Comparison of ENCODE assay signal across 9 cellular contexts in the genomic region with DNA sequence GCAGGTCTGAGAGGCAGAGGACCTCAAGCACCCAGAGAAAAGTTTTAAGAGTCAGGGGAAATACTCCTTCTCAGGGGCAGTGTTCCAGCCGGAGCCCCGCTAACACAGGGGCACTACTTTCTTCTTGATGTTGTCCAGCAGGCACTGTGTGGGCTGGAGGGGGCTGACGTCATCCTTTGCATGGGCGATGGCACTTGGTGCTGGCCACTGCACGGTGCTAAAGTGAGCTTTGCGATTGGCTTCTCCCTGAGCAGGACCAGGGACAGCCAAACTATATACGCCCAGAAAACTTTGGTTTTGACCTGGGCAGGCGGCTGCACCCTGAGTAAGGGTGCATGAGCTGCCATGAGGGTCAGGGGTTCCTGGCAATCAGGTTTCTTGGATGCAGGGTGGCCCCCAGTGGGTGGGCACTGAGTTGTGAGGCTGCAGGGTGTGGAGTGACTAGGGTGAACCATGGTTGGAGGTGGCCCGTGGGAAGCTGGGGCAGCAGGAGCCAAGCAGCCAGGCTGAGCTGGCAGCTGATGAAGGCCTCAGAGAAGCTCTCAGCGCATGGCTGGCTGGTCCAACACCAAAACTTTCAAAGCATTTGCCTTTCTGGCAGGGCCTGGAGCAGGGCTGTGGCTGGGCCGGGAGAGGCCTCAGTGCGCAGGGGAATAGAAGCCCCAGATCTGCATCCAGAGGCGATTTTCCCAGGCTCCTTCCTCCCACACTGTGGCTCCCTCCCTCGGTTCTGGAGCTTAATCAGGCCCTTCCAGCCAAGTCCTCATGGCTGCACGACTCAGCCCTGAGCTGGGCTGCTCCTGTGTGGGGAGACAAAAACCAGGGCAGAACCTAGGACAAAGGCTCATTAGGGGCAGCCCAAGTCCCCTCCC. TPM values are rescaled to one million over a fixed set of nuclear protein-coding genes. Genes with fewer than 3 reads are reported as not detected.
DNase-seq lines count a peak whose midpoint lies in the region; ATAC-seq and TF ChIP-seq lines count a peak whose summit lies in the region.
"Had no signal": no experiment of that assay in that cellular context is flagged by ENCODE, and none has a peak within 500 bp of the region (broad histone marks: within the 10 kb centered on the region; RNA-seq: fewer than 3 reads in every experiment).

No MANE protein-coding gene starts in this region.

- ATAC-seq in CD4-positive, CD25-positive, alpha-beta regulatory T cell (ENCODE audit: low read depth in 2 of 2) = no peak
- ATAC-seq in GM21423 (IDR thresholded peaks at IDR 0.05; ENCODE audit: unreplicated experiment) (no peak), GM21723 (IDR thresholded peaks at IDR 0.05; ENCODE audit: unreplicated experiment) (no peak), foreskin keratinocyte (no peak)

- TF ChIP-seq CTCF in fibroblast of villous mesenchyme (IDR thresholded peaks at IDR 0.05; ENCODE audit: insufficient read depth, low read depth, low read length) = no peak
- TF ChIP-seq CTCF in foreskin keratinocyte (conservative IDR thresholded peaks at IDR 0.05) = no peak

- H3K4me1 ChIP-seq in CD4-positive, CD25-positive, alpha-beta regulatory T cell (ENCODE audit: control insufficient read depth, insufficient read depth, low read length, poor library complexity, severe bottlenecking) = peaks cover 13% of the 10 kb centered on the region
- H3K4me1 ChIP-seq in foreskin keratinocyte = no peaks in the 10 kb centered on the region

- H3K9me3 ChIP-seq in CD4-positive, CD25-positive, alpha-beta regulatory T cell (ENCODE audit: control insufficient read depth in 2 of 2, low read length in 2 of 2) = no peaks in the 10 kb centered on the region
- no peaks in the 10 kb centered on the region for H3K9me3 ChIP-seq in SK-N-MC (ENCODE audit: low read depth, low read length)

- H3K9me3 Mint-ChIP-seq in CD4-positive, CD25-positive, alpha-beta regulatory T cell = no peaks in the 10 kb centered on the region

- no peak overlapping the region for H3K4me3 Mint-ChIP-seq in CD4-positive, CD25-positive, alpha-beta regulatory T cell

- H3K27me3 Mint-ChIP-seq in CD4-positive, CD25-positive, alpha-beta regulatory T cell = no peaks in the 10 kb centered on the region

- no peak overlapping the region for H3K4me3 ChIP-seq in CD4-positive, CD25-positive, alpha-beta regulatory T cell (ENCODE audit: low read depth, low read length)
- H3K4me3 ChIP-seq in SK-N-MC (peak overlapping the region; percentile 18; the same call in 1 of the 2 replicates), fibroblast of villous mesenchyme (ENCODE audit: low read depth, low read length) (no peak overlapping the region)

- DNase-seq in CD4-positive, CD25-positive, alpha-beta regulatory T cell = no peak
- no peak for DNase-seq in SK-N-MC (ENCODE audit: low read depth, low spot score)
- peak; percentile 75 for DNase-seq in fibroblast of villous mesenchyme (ENCODE audit: low read depth)
- peak; percentile 51 for DNase-seq in pons (ENCODE audit: low spot score)
- no peak for DNase-seq in activated effector memory CD4-positive, alpha-beta T cell treated with Interleukin-2 at 50 U/mL for 16 hours
- DNase-seq in foreskin keratinocyte = no peak
- DNase-seq: NCI-H446 treated with DMSO at 0.1 percent for 48 hours had no signal

- no peak overlapping the region for H3K27ac ChIP-seq in CD4-positive, CD25-positive, alpha-beta regulatory T cell (ENCODE audit: insufficient read depth, low read length, poor library complexity, severe bottlenecking)
- peak overlapping the region; percentile 76 for H3K27ac ChIP-seq in SK-N-MC
- no peak overlapping the region for H3K27ac ChIP-seq in foreskin keratinocyte

- H3K36me3 Mint-ChIP-seq in CD4-positive, CD25-positive, alpha-beta regulatory T cell = no peaks in the 10 kb centered on the region

- H3K27ac Mint-ChIP-seq in CD4-positive, CD25-positive, alpha-beta regulatory T cell = peak overlapping the region in 2 of 3 donors; percentile 29 to 42

- peaks cover 30% of the 10 kb centered on the region for H3K36me3 ChIP-seq in CD4-positive, CD25-positive, alpha-beta regulatory T cell (ENCODE audit: control insufficient read depth, insufficient read depth, low read length)
- peaks cover 35% of the 10 kb centered on the region; the same call in 1 of the 2 replicates for H3K36me3 ChIP-seq in SK-N-MC (ENCODE audit: insufficient read depth, low read length)

- peak overlapping the region; percentile 20 for H3K9ac ChIP-seq in SK-N-MC (ENCODE audit: insufficient read length)

- H3K27me3 ChIP-seq in CD4-positive, CD25-positive, alpha-beta regulatory T cell (ENCODE audit: control insufficient read depth, insufficient read depth, low read length) = no peaks in the 10 kb centered on the region
- H3K27me3 ChIP-seq in foreskin keratinocyte = no peaks in the 10 kb centered on the region

- H3K4me1 Mint-ChIP-seq in CD4-positive, CD25-positive, alpha-beta regulatory T cell = peaks cover 0 to 23% (median 13%) of the 10 kb centered on the region in 4 donors

RNA-seq across cellular contexts. Expression of a gene that starts 18.3 kb away (rescaled TPM):
- 24.3 TPM for total RNA-seq in CD4-positive, CD25-positive, alpha-beta regulatory T cell
- polyA plus RNA-seq in CD4-positive, CD25-positive, alpha-beta regulatory T cell = 10 to 100 TPM; 65.0 to 73.8 (median 70.4) TPM
- 26.8 and 34.8 TPM in 2 replicates for total RNA-seq in fibroblast of villous mesenchyme
- total RNA-seq in foreskin keratinocyte = 68.5 and 68.6 TPM in 2 replicates
- polyA plus RNA-seq in foreskin keratinocyte = 88.8 and 92.9 TPM in 2 replicates

RNA-seq across cellular contexts. Expression of a gene that starts 24.4 kb away (rescaled TPM):
- total RNA-seq in CD4-positive, CD25-positive, alpha-beta regulatory T cell = 0.15 TPM
- 1 to 10 TPM in 1 of 4 donors, under 1 TPM in 3; 0.76 to 1.4 (median 0.95) TPM for polyA plus RNA-seq in CD4-positive, CD25-positive, alpha-beta regulatory T cell
- total RNA-seq in fibroblast of villous mesenchyme (0.86 and 0.97 TPM in 2 replicates), foreskin keratinocyte (0.04 and 0.07 TPM in 2 replicates)
- polyA plus RNA-seq in foreskin keratinocyte = 0.07 and 0.12 TPM in 2 replicates

RNA-seq across cellular contexts. Expression of a gene that starts 33.6 kb away (rescaled TPM):
- 24.8 TPM for total RNA-seq in CD4-positive, CD25-positive, alpha-beta regulatory T cell
- 10 to 100 TPM; 28.9 to 38.6 (median 32.1) TPM for polyA plus RNA-seq in CD4-positive, CD25-positive, alpha-beta regulatory T cell
- 18.0 and 20.7 TPM in 2 replicates for total RNA-seq in fibroblast of villous mesenchyme
- 29.0 and 31.7 TPM in 2 replicates for total RNA-seq in foreskin keratinocyte
- polyA plus RNA-seq in foreskin keratinocyte = 38.9 and 40.6 TPM in 2 replicates

RNA-seq across cellular contexts. Expression of a gene that starts 40.2 kb away (rescaled TPM):
- total RNA-seq in CD4-positive, CD25-positive, alpha-beta regulatory T cell = 49.9 TPM
- polyA plus RNA-seq in CD4-positive, CD25-positive, alpha-beta regulatory T cell = 1 to 10 TPM; 1.5 to 4.0 (median 2.3) TPM
- total RNA-seq in fibroblast of villous mesenchyme (50.1 and 69.9 TPM in 2 replicates), foreskin keratinocyte (44.8 and 46.4 TPM in 2 replicates)
- polyA plus RNA-seq in foreskin keratinocyte = 33.0 and 34.1 TPM in 2 replicates

Comparison
In these comparisons a context has a peak if more than half of its experiments do, and no peak if none do; other contexts are left out.
1. DNase-seq: peak in fibroblast of villous mesenchyme (single experiment) and pons (single experiment); none in CD4-positive, CD25-positive, alpha-beta regulatory T cell (0 of 3), SK-N-MC (single experiment), activated effector memory CD4-positive, alpha-beta T cell treated with Interleukin-2 at 50 U/mL for 16 hours (single experiment) and foreskin keratinocyte (0 of 2).